ENCODE assay signal across 1 cellular context in the genomic region with DNA sequence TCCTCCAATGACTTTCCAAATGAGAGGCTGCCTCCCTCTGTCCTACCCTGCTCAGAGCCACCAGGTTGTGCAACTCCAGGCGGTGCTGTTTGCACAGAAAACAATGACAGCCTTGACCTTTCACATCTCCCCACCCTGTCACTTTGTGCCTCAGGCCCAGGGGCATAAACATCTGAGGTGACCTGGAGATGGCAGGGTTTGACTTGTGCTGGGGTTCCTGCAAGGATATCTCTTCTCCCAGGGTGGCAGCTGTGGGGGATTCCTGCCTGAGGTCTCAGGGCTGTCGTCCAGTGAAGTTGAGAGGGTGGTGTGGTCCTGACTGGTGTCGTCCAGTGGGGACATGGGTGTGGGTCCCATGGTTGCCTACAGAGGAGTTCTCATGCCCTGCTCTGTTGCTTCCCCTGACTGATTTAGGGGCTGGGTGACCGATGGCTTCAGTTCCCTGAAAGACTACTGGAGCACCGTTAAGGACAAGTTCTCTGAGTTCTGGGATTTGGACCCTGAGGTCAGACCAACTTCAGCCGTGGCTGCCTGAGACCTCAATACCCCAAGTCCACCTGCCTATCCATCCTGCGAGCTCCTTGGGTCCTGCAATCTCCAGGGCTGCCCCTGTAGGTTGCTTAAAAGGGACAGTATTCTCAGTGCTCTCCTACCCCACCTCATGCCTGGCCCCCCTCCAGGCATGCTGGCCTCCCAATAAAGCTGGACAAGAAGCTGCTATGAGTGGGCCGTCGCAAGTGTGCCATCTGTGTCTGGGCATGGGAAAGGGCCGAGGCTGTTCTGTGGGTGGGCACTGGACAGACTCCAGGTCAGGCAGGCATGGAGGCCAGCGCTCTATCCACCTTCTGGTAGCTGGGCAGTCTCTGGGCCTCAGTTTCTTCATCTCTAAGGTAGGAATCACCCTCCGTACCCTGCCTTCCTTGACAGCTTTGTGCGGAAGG.
TF ChIP-seq lines count a peak whose summit lies in the region.

No MANE protein-coding gene starts in this region.

TF ChIP-seq in HCT116, 20 proteins besides CTCF, POLR2A, EP300 and RAD21:
- TF ChIP-seq CBX3 (IDR thresholded peaks at IDR 0.05; ENCODE audit: low read depth) (no peak), POLR2AphosphoS5 (IDR thresholded peaks at IDR 0.05; ENCODE audit: low read depth, low read length) (no peak), ELF1 (IDR thresholded peaks at IDR 0.05; ENCODE audit: borderline replicate concordance, low read depth) (no peak), ZFX (IDR thresholded peaks at IDR 0.05) (no peak), SIN3A (IDR thresholded peaks at IDR 0.05; ENCODE audit: low read depth) (no peak), TCF7L2 (IDR thresholded peaks at IDR 0.05; ENCODE audit: borderline replicate concordance, extremely low read depth, insufficient read depth, insufficient read length) (no peak), EGR1 (IDR thresholded peaks at IDR 0.05; ENCODE audit: low read depth) (no peak), CEBPB (IDR thresholded peaks at IDR 0.05; ENCODE audit: low read depth) (no peak), MAX (IDR thresholded peaks at IDR 0.05) (no peak), JUND (IDR thresholded peaks at IDR 0.05) (no peak), ZNF274 (IDR thresholded peaks at IDR 0.05; ENCODE audit: low read depth, low read length) (no peak), FOSL1 (IDR thresholded peaks at IDR 0.05; ENCODE audit: low read depth) (no peak), EZH2phosphoT487 (IDR thresholded peaks at IDR 0.05; ENCODE audit: borderline replicate concordance) (no peak), EZH2 (IDR thresholded peaks at IDR 0.05) (no peak), YY1 (IDR thresholded peaks at IDR 0.05; ENCODE audit: extremely low read depth, insufficient replicate concordance, low read depth, low read length) (no peak), SRF (IDR thresholded peaks at IDR 0.05; ENCODE audit: low read depth) (no peak)
- TF ChIP-seq, protein P1, sequence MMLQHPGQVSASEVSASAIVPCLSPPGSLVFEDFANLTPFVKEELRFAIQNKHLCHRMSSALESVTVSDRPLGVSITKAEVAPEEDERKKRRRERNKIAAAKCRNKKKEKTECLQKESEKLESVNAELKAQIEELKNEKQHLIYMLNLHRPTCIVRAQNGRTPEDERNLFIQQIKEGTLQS (IDR thresholded peaks at IDR 0.05) = no peak
